14 cellular contexts compared by ENCODE assay signal in the genomic region with DNA sequence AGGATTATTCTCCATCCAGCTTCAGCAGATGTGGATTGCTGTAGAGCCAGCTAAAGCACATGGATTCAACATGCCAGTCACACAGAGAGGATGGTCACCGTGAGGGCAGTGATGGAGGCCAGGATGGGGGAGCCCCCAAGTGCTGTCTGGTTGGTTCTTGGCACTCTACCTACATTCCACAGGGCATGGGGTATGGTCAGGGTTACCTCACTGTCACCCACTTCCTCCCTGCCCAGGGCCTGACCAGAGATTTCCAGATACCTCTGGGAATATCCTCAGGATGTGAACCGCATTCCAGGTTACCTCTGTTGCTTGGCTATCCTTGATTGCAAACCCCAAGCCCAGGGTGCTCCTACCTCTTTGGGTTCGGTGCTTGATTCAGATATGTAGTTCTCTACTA.
DNase-seq lines count a peak whose midpoint lies in the region; ATAC-seq and FAIRE-seq lines count a peak whose summit lies in the region.
"Had no signal": no experiment of that assay in that cellular context is flagged by ENCODE, and none has a peak within 500 bp of the region (broad histone marks: within the 10 kb centered on the region; RNA-seq: fewer than 3 reads in every experiment).

No MANE protein-coding gene starts in this region.

- DNase-seq in Daoy (ENCODE audit: low read depth) (peak; percentile 71), RCC 7860 (ENCODE audit: low spot score) (peak; percentile 30), iPS-NIHi7 (ENCODE audit: extremely low spot score) (peak; percentile 2), renal cortical epithelial cell (ENCODE audit: low read depth) (peak; percentile 17), NAMALWA (ENCODE audit: low spot score) (no peak), GM19238 (ENCODE audit: insufficient read length, low spot score) (no peak)
- DNase-seq: KBM-7, NCI-H1092, NCI-H146, NCI-H2081, NCI-H524, SIG-M5 had no signal

- no peak for FAIRE-seq in RCC 7860 (lab: Jason Lieb, UNC)

- ATAC-seq in HG02870 (IDR thresholded peaks at IDR 0.05; ENCODE audit: unreplicated experiment) (no peak), HG02884 (IDR thresholded peaks at IDR 0.05; ENCODE audit: unreplicated experiment) (no peak)

Comparison
In these comparisons a context has a peak if more than half of its experiments do, and no peak if none do; other contexts are left out.
1. DNase-seq: peak in Daoy (single experiment), RCC 7860 (single experiment), iPS-NIHi7 (single experiment) and renal cortical epithelial cell (single experiment); none in NAMALWA (single experiment) and GM19238 (single experiment).